ENCODE assay signal across 8 cellular contexts in genomic region chr18:75206637-75207297, GRCh38. TPM values are rescaled to one million over a fixed set of nuclear protein-coding genes. Genes with fewer than 3 reads are reported as not detected.
DNase-seq lines count a peak whose midpoint lies in the region; ATAC-seq and TF ChIP-seq lines count a peak whose summit lies in the region.

No MANE protein-coding gene starts in this region.

- H3K4me3 ChIP-seq in BJ (ENCODE audit: low read depth, low read length) (peak overlapping the region; percentile 68), HUES6 (ENCODE audit: low read depth, low read length) (peak overlapping the region; percentile 82), choroid plexus epithelial cell (ENCODE audit: low read depth, low read length) (peak overlapping the region; percentile 9)

- no peak for DNase-seq in BJ (ENCODE audit: low read depth)
- no peak for DNase-seq in choroid plexus epithelial cell (ENCODE audit: low read depth)
- no peak for DNase-seq in naive thymus-derived CD8-positive, alpha-beta T cell
- DNase-seq in LoVo (ENCODE audit: low spot score): no peak
- DNase-seq in NCI-H1092 treated with DMSO at 0.1 percent for 48 hours (lab: John Stamatoyannopoulos, UW): no peak
- DNase-seq in NCI-H146 (lab: John Stamatoyannopoulos, UW): no peak

- no peaks in the 10 kb centered on the region for H3K9me3 Mint-ChIP-seq in naive thymus-derived CD8-positive, alpha-beta T cell

- no peak overlapping the region for H3K27ac ChIP-seq in HUES6 (ENCODE audit: low read depth, low read length)

- peak overlapping the region; percentile 86 to 99 (median 96) for H3K4me3 Mint-ChIP-seq in naive thymus-derived CD8-positive, alpha-beta T cell

- H3K4me1 ChIP-seq in HUES6 (ENCODE audit: control insufficient read depth, insufficient read depth, low read length): peaks cover 38% of the 10 kb centered on the region

- no peaks in the 10 kb centered on the region for H3K9me3 ChIP-seq in HUES6 (ENCODE audit: control insufficient read depth, insufficient read depth, low read depth, low read length)

- H3K36me3 Mint-ChIP-seq in naive thymus-derived CD8-positive, alpha-beta T cell: peaks cover 2 to 7% (median 7%) of the 10 kb centered on the region in 3 donors

- H3K36me3 ChIP-seq in BJ (ENCODE audit: control insufficient read depth, insufficient read depth, low read length): peaks cover 2% of the 10 kb centered on the region
- no peaks in the 10 kb centered on the region for H3K36me3 ChIP-seq in HUES6 (ENCODE audit: control insufficient read depth, insufficient read depth, low read length)

- POLR2A ChIA-PET in BJ (lab: Charles Lee): no interaction called here
- POLR2A ChIA-PET in naive thymus-derived CD8-positive, alpha-beta T cell (lab: Charles Lee): interaction anchor here (1.0 to 7.3 kb wide), 2 partner anchors 8 to 38 kb away, joined by 3 to 93 read pairs; no protein-coding TSS in a partner anchor

- no peaks in the 10 kb centered on the region for H3K27me3 Mint-ChIP-seq in naive thymus-derived CD8-positive, alpha-beta T cell

- no peak for ATAC-seq in naive thymus-derived CD8-positive, alpha-beta T cell
- ATAC-seq in GM21423 (IDR thresholded peaks at IDR 0.05; ENCODE audit: unreplicated experiment): no peak

- peaks cover 27 to 50% (median 39%) of the 10 kb centered on the region in 4 donors for H3K4me1 Mint-ChIP-seq in naive thymus-derived CD8-positive, alpha-beta T cell

- no peak for TF ChIP-seq CTCF in BJ (IDR thresholded peaks at IDR 0.05; ENCODE audit: insufficient read depth, low read depth, low read length)
- TF ChIP-seq CTCF in choroid plexus epithelial cell (conservative IDR thresholded peaks at IDR 0.05; ENCODE audit: low read depth, low read length): no peak

- CTCF ChIA-PET in BJ (lab: Yijun Ruan, JAX): no interaction called here

- H3K9ac ChIP-seq in HUES6 (ENCODE audit: low read length): no peak overlapping the region

- H3K27me3 ChIP-seq in BJ (ENCODE audit: control insufficient read depth, insufficient read depth, low read length): no peaks in the 10 kb centered on the region
- peaks cover 84% of the 10 kb centered on the region for H3K27me3 ChIP-seq in HUES6 (ENCODE audit: control insufficient read depth, insufficient read depth, low read length)

- peak overlapping the region in 8 of 10 donors; percentile 73 to 99 (median 94) for H3K27ac Mint-ChIP-seq in naive thymus-derived CD8-positive, alpha-beta T cell

RNA-seq across cellular contexts. Expression of gene PTGR3, which starts 2.2 kb away (rescaled TPM):
- 63.0 and 70.3 TPM in 2 replicates for polyA plus RNA-seq in BJ (2011; rRNA removed)
- polyA minus RNA-seq in BJ (2011; rRNA and poly(A)+ RNA removed): 58.4 and 99.1 TPM in 2 replicates
- 10 to 100 TPM; 34.7 to 35.1 TPM for total RNA-seq in naive thymus-derived CD8-positive, alpha-beta T cell
- 10 to 100 TPM; 14.7 to 28.5 (median 19.6) TPM for polyA plus RNA-seq in naive thymus-derived CD8-positive, alpha-beta T cell

RNA-seq across cellular contexts. Expression of gene TSHZ1, which starts 3.8 kb away (rescaled TPM):
- 19.3 and 23.9 TPM in 2 replicates for polyA plus RNA-seq in BJ (2011; rRNA removed)
- 29.9 and 37.0 TPM in 2 replicates for polyA minus RNA-seq in BJ (2011; rRNA and poly(A)+ RNA removed)
- total RNA-seq in naive thymus-derived CD8-positive, alpha-beta T cell: 10 to 100 TPM; 32.8 to 33.6 TPM
- 1 to 10 TPM; 2.8 to 7.1 (median 3.7) TPM for polyA plus RNA-seq in naive thymus-derived CD8-positive, alpha-beta T cell

Comparison
In these comparisons a context has a peak if more than half of its experiments do, and no peak if none do; other contexts are left out.
1. H3K4me3 ChIP-seq: peak in every context shown above with its lines; median percentile 82 in HUES6; 68 in BJ; 9 in choroid plexus epithelial cell.